8 cellular contexts compared by ENCODE assay signal in genomic region chr4:165326831-165327210, GRCh38. TPM values are rescaled to one million over a fixed set of nuclear protein-coding genes. Genes with fewer than 3 reads are reported as not detected.
DNase-seq lines count a peak whose midpoint lies in the region; ATAC-seq, FAIRE-seq and TF ChIP-seq lines count a peak whose summit lies in the region.

No MANE protein-coding gene starts in this region.

- 0% methylated on average over 3 of the region's 14 CpGs; no CpG with 5 or more reads in 1 of the 2 experiments for WGBS in IMR-90 (ENCODE audit: extremely low coverage in 2 of 2, insufficient read length in 1 of 2), 2 experiments
- 2% methylated on average over 14 of the region's 14 CpGs for WGBS in GM12878 (ENCODE audit: insufficient coverage, insufficient replicate concordance, low lambda C conversion rate, missing lambda C conversion rate)

- H3K23ac ChIP-seq in IMR-90 (ENCODE audit: low read depth, low read length) = no peak overlapping the region; the same call in 1 of the 2 replicates

- H2BK20ac ChIP-seq in IMR-90 (ENCODE audit: low read depth, low read length) = no peak overlapping the region

- H3K27ac ChIP-seq in ACC112 (ENCODE audit: low read depth, low read length) (peak overlapping the region; percentile 91), IMR-90 (ENCODE audit: insufficient read depth, low read length) (peak overlapping the region; percentile 14), GM12878 (ENCODE audit: control insufficient read depth, insufficient read depth) (peak overlapping the region; percentile 55; the same call in 1 of the 2 replicates), thoracic aorta (peak overlapping the region; percentile 68 to 87)

- H3K4ac ChIP-seq in IMR-90 (ENCODE audit: low read depth, low read length) = no peak overlapping the region

- peak overlapping the region; percentile 45; the same call in 1 of the 2 replicates for H3K14ac ChIP-seq in IMR-90 (replicated peaks; ENCODE audit: low read depth, low read length)

- RAD21 ChIA-PET in GM12878 (lab: Charles Lee; ENCODE audit: unreplicated experiment) = interaction anchor here (0.9 to 2.6 kb wide), 9 partner anchors 9 to 196 kb away, joined by 3 to 11 read pairs (median 4); no protein-coding TSS in a partner anchor

- SMC1A ChIA-PET in GM12878 (lab: Charles Lee; ENCODE audit: uncharacterized antibody, unreplicated experiment) = interaction anchor here (0.9 to 4.5 kb wide), 6 partner anchors 11 to 149 kb away, joined by 3 to 17 read pairs (median 6); no protein-coding TSS in a partner anchor

- H3K79me1 ChIP-seq in IMR-90 (ENCODE audit: low read depth in 1 of 2, low read length in 2 of 2) = peaks cover 6 to 26% of the 10 kb centered on the region in 2 experiments

- no peak for TF ChIP-seq POLR2A in IMR-90 (IDR thresholded peaks at IDR 0.05; ENCODE audit: low read depth, low read length)
- TF ChIP-seq POLR2A in GM12878 (IDR thresholded peaks at IDR 0.05; ENCODE audit: low read depth, low read length) = 0 out of 2 replicates have a peak, but pooled peaks have one; percentile 5

- no peak for TF ChIP-seq EP300 in GM12878 (IDR thresholded peaks at IDR 0.05; ENCODE audit: borderline replicate concordance in 1 of 2, control insufficient read depth in 1 of 2, low read depth in 2 of 2, low read length in 2 of 2)

- TF ChIP-seq RAD21 in IMR-90 (IDR thresholded peaks at IDR 0.05; ENCODE audit: low read length) (no peak), GM12878 (IDR thresholded peaks at IDR 0.05; ENCODE audit: insufficient read depth, low read depth, low read length) (no peak)

- H2AK9ac ChIP-seq in IMR-90 (replicated peaks; ENCODE audit: low read depth, low read length, poor library complexity) = no peak overlapping the region

- H4K91ac ChIP-seq in IMR-90 (ENCODE audit: insufficient read depth, low read depth, low read length) = no peak overlapping the region

- peak overlapping the region in 1 of 2 experiments; percentile 80; a peak in 3 of 4 replicates for H4K8ac ChIP-seq in IMR-90 (ENCODE audit: low read depth in 2 of 2, low read length in 2 of 2)

- H3K9me1 ChIP-seq in IMR-90 (ENCODE audit: insufficient read depth, low read length) = 0 out of 2 replicates have a peak, but pooled peaks cover 4% of the 10 kb centered on the region

- H2AFZ ChIP-seq in ACC112 (ENCODE audit: low read length, unreplicated experiment) = peak overlapping the region; percentile 83
- peak overlapping the region; percentile 98 for H2AFZ ChIP-seq in IMR-90 (replicated peaks; ENCODE audit: low read length, poor library complexity)
- H2AFZ ChIP-seq in GM12878 (ENCODE audit: control insufficient read depth, low read depth, low read length) = peak overlapping the region; percentile 72

- no peak for FAIRE-seq in GM12878 (lab: Jason Lieb, UNC)

- H3K18ac ChIP-seq in IMR-90 (ENCODE audit: low read depth, low read length) = peak overlapping the region; percentile 37; the same call in 1 of the 2 replicates

- dilution Hi-C loops in IMR-90 (cut with HindIII; ENCODE audit: low sequenced_read_pairs, unreplicated experiment) = no loop called here

- TF ChIP-seq CTCF in GM13976 (IDR thresholded peaks at IDR 0.05; ENCODE audit: borderline replicate concordance, control extremely low read depth, extremely low read depth, insufficient read depth, missing control alignments) (no peak), IMR-90 (conservative IDR thresholded peaks at IDR 0.05; ENCODE audit: low read depth, low read length) (no peak), GM12878 (IDR thresholded peaks at IDR 0.05 in 2 of 3, conservative IDR thresholded peaks at IDR 0.05 in 1 of 3; ENCODE audit: control insufficient read depth in 2 of 3, extremely low read depth in 1 of 3, insufficient read depth in 1 of 3, low read depth in 3 of 3, low read length in 3 of 3) (no peak), thoracic aorta (IDR thresholded peaks at IDR 0.05) (no peak)

- H3K9me3 ChIP-seq in IMR-90 (ENCODE audit: control insufficient read depth, insufficient read depth, low read length) = no peaks in the 10 kb centered on the region
- H3K9me3 ChIP-seq in GM12878 (replicated peaks; ENCODE audit: control insufficient read depth, insufficient read depth, low read length) = peaks cover 2% of the 10 kb centered on the region; the same call in 1 of the 3 replicates
- no peaks in the 10 kb centered on the region for H3K9me3 ChIP-seq in thoracic aorta

- 0 out of 2 replicates have a peak, but pooled peaks cover 3% of the 10 kb centered on the region for H3K36me3 ChIP-seq in ACC112 (ENCODE audit: insufficient read depth, low read length)
- no peaks in the 10 kb centered on the region for H3K36me3 ChIP-seq in IMR-90 (ENCODE audit: control insufficient read depth, insufficient read depth, low read length)
- no peaks in the 10 kb centered on the region for H3K36me3 ChIP-seq in GM12878 (ENCODE audit: control insufficient read depth in 2 of 2, insufficient read depth in 2 of 2, low read length in 1 of 2)
- H3K36me3 ChIP-seq in thoracic aorta = no peaks in the 10 kb centered on the region

- H3K9ac ChIP-seq in IMR-90 (ENCODE audit: low read depth, low read length) (peak overlapping the region; percentile 64), GM12878 (ENCODE audit: control insufficient read depth, insufficient read depth, low read length) (peak overlapping the region; percentile 49; the same call in 1 of the 2 replicates)

- peak; percentile 43 for DNase-seq in GM13976 (ENCODE audit: low spot score)
- peak; percentile 9 for DNase-seq in IMR-90
- DNase-seq in GM12878 (ENCODE audit: low read depth, low spot score) = no peak
- peak; percentile 52 for DNase-seq in kidney tubule cell (ENCODE audit: low spot score)
- no peak for DNase-seq in thoracic aorta (ENCODE audit: low spot score)
- DNase-seq in T-helper 9 cell = no peak

- H3K4me1 ChIP-seq in ACC112 (ENCODE audit: control insufficient read depth, insufficient read depth, low read length, unreplicated experiment) = peaks cover 34% of the 10 kb centered on the region
- peaks cover 3% of the 10 kb centered on the region; the same call in 1 of the 2 replicates for H3K4me1 ChIP-seq in IMR-90 (ENCODE audit: control insufficient read depth, insufficient read depth, low read length)
- H3K4me1 ChIP-seq in GM12878 (ENCODE audit: control insufficient read depth, insufficient read depth, low read length) = peaks cover 4% of the 10 kb centered on the region
- H3K4me1 ChIP-seq in thoracic aorta (ENCODE audit: control insufficient read depth in 1 of 2, low read depth in 2 of 2) = peaks cover 7 to 38% of the 10 kb centered on the region in 2 donors

- H3K56ac ChIP-seq in IMR-90 (ENCODE audit: extremely low read depth, insufficient read depth, low read length) = peak overlapping the region; percentile 86

- H3K4me3 ChIP-seq in ACC112 (ENCODE audit: low read depth, low read length) (peak overlapping the region; percentile 95), IMR-90 (ENCODE audit: insufficient read depth, low read depth, low read length) (peak overlapping the region; percentile 74), GM12878 (peak overlapping the region; percentile 58), thoracic aorta (peak overlapping the region; percentile 83)

- H2BK5ac ChIP-seq in IMR-90 (ENCODE audit: low read depth, low read length, poor library complexity, severe bottlenecking) = peak overlapping the region; percentile 81

- intact Hi-C loops in IMR-90 (cut with micrococcal nuclease) = loop anchor here (1.0 to 2.0 kb wide), 3 partner anchors 52 to 215 kb away; partner anchors contain the start of genes CPE, KLHL2 and TMEM192
- intact Hi-C loops in GM12878 (cut with micrococcal nuclease; ENCODE audit: unreplicated experiment) = loop anchor here (2.0 to 5.0 kb wide), 3 partner anchors 120 to 215 kb away; partner anchors contain the start of genes KLHL2 and TMEM192

- in situ Hi-C loops in GM13976 (cut with MboI; ENCODE audit: low sequenced_read_pairs, unreplicated experiment) (no loop called here), IMR-90 (cut with MboI; ENCODE audit: low sequenced_read_pairs) (loop anchor here (25.0 kb wide), 1 partner anchor 115 kb away; the partner anchor contains the start of gene KLHL2), GM12878 (cut with MboI) (no loop called here)

- H2AK5ac ChIP-seq in IMR-90 (ENCODE audit: low read depth, low read length) = no peak overlapping the region

- H4K20me1 ChIP-seq in IMR-90 (ENCODE audit: insufficient read depth, low read length) (no peaks in the 10 kb centered on the region), GM12878 (ENCODE audit: control insufficient read depth, insufficient read depth) (no peaks in the 10 kb centered on the region)

- CTCF ChIA-PET in IMR-90 (lab: Yijun Ruan, JAX) = no interaction called here
- CTCF ChIA-PET in GM12878 (lab: Yijun Ruan, JAX) = interaction anchor here (1.0 to 1.9 kb wide), 8 partner anchors 12 to 391 kb away, joined by 3 to 8 read pairs (median 4); partner anchors contain the start of genes KLHL2 and TMEM192

- H4K5ac ChIP-seq in IMR-90 (ENCODE audit: low read depth, low read length) = peak overlapping the region; percentile 33; the same call in 1 of the 2 replicates

- no peaks in the 10 kb centered on the region for H3K27me3 ChIP-seq in ACC112 (ENCODE audit: insufficient read depth, low read length)
- H3K27me3 ChIP-seq in IMR-90 (ENCODE audit: control insufficient read depth, insufficient read depth, low read length) = no peaks in the 10 kb centered on the region
- H3K27me3 ChIP-seq in GM12878 (replicated peaks in 1 of 2; ENCODE audit: control insufficient read depth in 2 of 2, insufficient read depth in 2 of 2, low read length in 1 of 2) = no peaks in the 10 kb centered on the region
- no peaks in the 10 kb centered on the region for H3K27me3 ChIP-seq in thoracic aorta (replicated peaks; ENCODE audit: insufficient read depth)

- ATAC-seq in IMR-90 (ENCODE audit: low read depth) (peak; percentile 0; the same call in 1 of the 2 replicates), GM12878 (peak; percentile 44), thoracic aorta (ENCODE audit: insufficient number of reproducible peaks, low FRiP score, low read depth) (no peak), HG02763 (IDR thresholded peaks at IDR 0.05; ENCODE audit: unreplicated experiment) (no peak)

- no TSS peak for BruUV-seq in IMR-90 (replicated peaks; lab: Mats Ljungman, UMichigan)
- BruUV-seq in GM12878 (replicated peaks; lab: Mats Ljungman, UMichigan) = TSS peak; percentile 96

- H2BK15ac ChIP-seq in IMR-90 (ENCODE audit: low read depth, low read length) = peak overlapping the region; percentile 45; the same call in 1 of the 3 replicates

- peak overlapping the region; percentile 79 for H3K4me2 ChIP-seq in IMR-90 (ENCODE audit: low read depth, low read length)
- peak overlapping the region; percentile 31 for H3K4me2 ChIP-seq in GM12878 (ENCODE audit: control insufficient read depth, insufficient read depth)

- H2BK120ac ChIP-seq in IMR-90 (ENCODE audit: low read depth, low read length) = peak overlapping the region; percentile 45

- H3K79me2 ChIP-seq in ACC112 (ENCODE audit: control insufficient read depth, insufficient read depth, low read length, unreplicated experiment) (peaks cover 42% of the 10 kb centered on the region), GM12878 (ENCODE audit: control insufficient read depth, insufficient read depth, low read length) (peaks cover 44% of the 10 kb centered on the region)

- POLR2A ChIA-PET in IMR-90 (lab: Charles Lee; ENCODE audit: unreplicated experiment) = interaction anchor here (0.8 kb wide), 1 partner anchor 12 kb away, joined by 3 read pairs; no protein-coding TSS in a partner anchor
- POLR2A ChIA-PET in GM12878 (lab: Charles Lee) = interaction anchor here (0.9 to 3.7 kb wide), 10 partner anchors 10 to 391 kb away, joined by 3 to 24 read pairs (median 4); no protein-coding TSS in a partner anchor

RNA-seq across cellular contexts. Expression of gene MSMO1, which starts 0.6 kb away (rescaled TPM):
- total RNA-seq in IMR-90 (2012; rRNA removed) = 40.1 and 118 TPM in 2 replicates
- polyA plus RNA-seq in IMR-90 (2012; rRNA removed) = 29.5 and 42.1 TPM in 2 replicates
- polyA plus RNA-seq in IMR-90 (2012; cell fraction: cytosol; rRNA removed) = 8.6 and 10.1 TPM in 2 replicates
- 3.8 and 13.4 TPM in 2 replicates for polyA plus RNA-seq in IMR-90 (2012; cell fraction: nucleus; rRNA removed; ENCODE audit: low replicate concordance)
- total RNA-seq in GM12878 (2013; cell fraction: nucleolus; rRNA removed) = 129 and 138 TPM in 2 replicates
- 121 and 184 TPM in 2 replicates for total RNA-seq in GM12878 (2014; rRNA removed)
- 110 and 118 TPM in 2 replicates for total RNA-seq in GM12878 (2014; rRNA removed; fragmentation: Illumina TruSeq; extraction: Trizol)
- total RNA-seq in GM12878 (2021) = 63.6 and 67.6 TPM in 2 replicates
- polyA plus RNA-seq in GM12878 (2011; ENCODE audit: low read depth) = 20.0 TPM
- polyA plus RNA-seq in GM12878 (2011; rRNA removed) = 168 and 274 TPM in 2 replicates
- polyA plus RNA-seq in GM12878 (2011; cell fraction: cytosol; rRNA removed) = 68.3 and 83.0 TPM in 2 replicates
- polyA plus RNA-seq in GM12878 (2011; cell fraction: nucleus; rRNA removed) = 44.5 and 47.6 TPM in 2 replicates
- polyA plus RNA-seq in GM12878 (2012) = 35.5 and 64.6 TPM in 2 replicates
- 109 and 157 TPM in 2 replicates for polyA plus RNA-seq in GM12878 (2014; fragmentation: Illumina TruSeq; extraction: Trizol)
- 100 to 1,000 TPM; 101 to 136 TPM for polyA plus RNA-seq in GM12878 (2014; fragmentation: Nextera tagmentation; extraction: Ambion mirVana)
- polyA plus RNA-seq in GM12878 (2014; rRNA removed) = 75.5 and 98.4 TPM in 2 replicates
- 10 to 100 TPM; 68.3 to 80.7 TPM for polyA plus RNA-seq in GM12878 (2016; fragmentation: Nextera tagmentation; extraction: Ambion mirVana)
- polyA minus RNA-seq in GM12878 (2011; rRNA and poly(A)+ RNA removed) = 77.1 and 79.8 TPM in 2 replicates
- 47.7 and 48.8 TPM in 2 replicates for polyA minus RNA-seq in GM12878 (2011; cell fraction: cytosol; rRNA and poly(A)+ RNA removed)
- 32.8 and 57.2 TPM in 2 replicates for polyA minus RNA-seq in GM12878 (2011; cell fraction: nucleus; rRNA and poly(A)+ RNA removed)
- total RNA-seq in thoracic aorta = 10 to 100 TPM; 12.3 to 16.7 TPM

RNA-seq across cellular contexts. Expression of gene CPE, which starts 52.0 kb away (rescaled TPM):
- total RNA-seq in IMR-90 (2012; rRNA removed) (3.6 and 4.4 TPM in 2 replicates), GM12878 (2014; rRNA removed) (not detected in 2 replicates), GM12878 (2014; rRNA removed; fragmentation: Illumina TruSeq; extraction: Trizol) (not detected in 2 replicates), GM12878 (2021) (not detected in 2 replicates), thoracic aorta (100 to 1,000 TPM; 395 to 458 TPM)
- polyA plus RNA-seq in IMR-90 (2012; rRNA removed) (11.8 and 13.5 TPM in 2 replicates), GM12878 (2011; rRNA removed) (not detected in 2 replicates), GM12878 (2014; fragmentation: Illumina TruSeq; extraction: Trizol) (not detected in 2 replicates), GM12878 (2014; fragmentation: Nextera tagmentation; extraction: Ambion mirVana) (under 1 TPM in 1 of 2 experiments, not detected in 1; 0.05 TPM), GM12878 (2014; rRNA removed) (not detected in 2 replicates), GM12878 (2016; fragmentation: Nextera tagmentation; extraction: Ambion mirVana) (under 1 TPM in 1 of 2 experiments, not detected in 1; 0.14 TPM)
- polyA plus RNA-seq in IMR-90 (2012; cell fraction: cytosol; rRNA removed) = 5.8 and 8.0 TPM in 2 replicates
- polyA plus RNA-seq in IMR-90 (2012; cell fraction: nucleus; rRNA removed; ENCODE audit: low replicate concordance) = 1.5 and 4.2 TPM in 2 replicates
- total RNA-seq in GM12878 (2013; cell fraction: nucleolus; rRNA removed) = not detected in 2 replicates
- polyA plus RNA-seq in GM12878 (2011; ENCODE audit: low read depth) = not detected
- polyA plus RNA-seq in GM12878 (2011; cell fraction: cytosol; rRNA removed) = not detected in 2 replicates
- polyA plus RNA-seq in GM12878 (2011; cell fraction: nucleus; rRNA removed) = not detected in 2 replicates
- polyA plus RNA-seq in GM12878 (2012) = 0.06 TPM in 1 of 2 replicates, not detected in the other
- polyA minus RNA-seq in GM12878 (2011; rRNA and poly(A)+ RNA removed) = 0.05 TPM in 1 of 2 replicates, not detected in the other
- polyA minus RNA-seq in GM12878 (2011; cell fraction: cytosol; rRNA and poly(A)+ RNA removed) = not detected in 2 replicates
- not detected in 2 replicates for polyA minus RNA-seq in GM12878 (2011; cell fraction: nucleus; rRNA and poly(A)+ RNA removed)

Comparison
In these comparisons a context has a peak if more than half of its experiments do, and no peak if none do; other contexts are left out.
1. H3K27ac ChIP-seq: peak in every context shown above with its lines; median percentile 91 in ACC112; 78 in thoracic aorta; 55 in GM12878; 14 in IMR-90.
2. DNase-seq: peak in GM13976 (single experiment), IMR-90 (single experiment) and kidney tubule cell (single experiment); none in GM12878 (single experiment), thoracic aorta (single experiment) and T-helper 9 cell (single experiment).
3. ATAC-seq: peak in IMR-90 (single experiment) and GM12878 (single experiment); none in thoracic aorta (single experiment) and HG02763 (single experiment).
4. RNA of gene CPE, which starts 52.0 kb away (total RNA-seq): 395 to 458 TPM in thoracic aorta; 3.6 to 4.4 TPM in IMR-90 and not detected in GM12878; every median in the first group is over 10 times any median in the second.
5. Peak in every context shown above with its lines, with median percentiles within 50 percentile points of each other: H2AFZ ChIP-seq and H3K4me3 ChIP-seq.